12 cellular contexts compared by ENCODE assay signal in genomic region chr12:28583771-28584261, GRCh38.
DNase-seq lines count a peak whose midpoint lies in the region; ATAC-seq and TF ChIP-seq lines count a peak whose summit lies in the region.
"Had no signal": no experiment of that assay in that cellular context is flagged by ENCODE, and none has a peak within 500 bp of the region (broad histone marks: within the 10 kb centered on the region; RNA-seq: fewer than 3 reads in every experiment).

No MANE protein-coding gene starts in this region.

- TF ChIP-seq CTCF in DND-41 (IDR thresholded peaks at IDR 0.05; ENCODE audit: borderline replicate concordance, extremely low read depth, low read length, poor library complexity, severe bottlenecking) (peak; percentile 33), Loucy (conservative IDR thresholded peaks at IDR 0.05; ENCODE audit: low read length) (peak; percentile 62)

- H3K9me2 ChIP-seq in Loucy (replicated peaks; ENCODE audit: low read depth, low read length), result no peaks in the 10 kb centered on the region

- no peaks in the 10 kb centered on the region for H3F3A ChIP-seq in Loucy (ENCODE audit: low read depth)

- ATAC-seq in DND-41 (ENCODE audit: insufficient read depth, low read depth) (peak; percentile 90), GM18498 (IDR thresholded peaks at IDR 0.05; ENCODE audit: unreplicated experiment) (no peak), GM19467 (IDR thresholded peaks at IDR 0.05; ENCODE audit: unreplicated experiment) (no peak)
- ATAC-seq: esophagus mucosa, GM12878 had no signal

- no peak overlapping the region for H3K27ac Mint-ChIP-seq in activated CD4-positive, alpha-beta T cell treated with anti-CD3 and anti-CD28 coated beads, Interleukin-2, amount 10 ng/mL, durations not matched to agents 7 days and 5 days

- no peaks in the 10 kb centered on the region for H3K36me3 Mint-ChIP-seq in activated CD4-positive, alpha-beta T cell treated with anti-CD3 and anti-CD28 coated beads, Interleukin-2, amount 10 ng/mL, durations not matched to agents 7 days and 5 days (ENCODE audit: low read depth)

- no peak overlapping the region for H3K27ac ChIP-seq in DND-41 (ENCODE audit: low read length)
- H3K27ac ChIP-seq: transverse colon had no signal

- H3K4me3 ChIP-seq in DND-41 (ENCODE audit: low read depth in 1 of 2, low read length in 2 of 2) (no peak overlapping the region), Loucy (ENCODE audit: low read length, poor library complexity, severe bottlenecking) (peak overlapping the region; percentile 68)
- H3K4me3 ChIP-seq: GM12878, transverse colon had no signal

- H3K4me1 ChIP-seq in DND-41 (ENCODE audit: insufficient read depth, low read length), result peaks cover 14% of the 10 kb centered on the region
- H3K4me1 ChIP-seq in Loucy (ENCODE audit: insufficient read depth, low read length, poor library complexity, severe bottlenecking), result peaks cover 35% of the 10 kb centered on the region
- H3K4me1 ChIP-seq: transverse colon had no signal

- H2AFZ ChIP-seq in DND-41 (ENCODE audit: low read depth, low read length) (no peak overlapping the region), Loucy (ENCODE audit: low read length) (peak overlapping the region; percentile 60; the same call in 1 of the 2 replicates)

- no peak overlapping the region for H3K4me3 Mint-ChIP-seq in activated CD4-positive, alpha-beta T cell treated with anti-CD3 and anti-CD28 coated beads, Interleukin-2, amount 10 ng/mL, durations not matched to agents 7 days and 5 days

- peaks cover 5% of the 10 kb centered on the region for H3K9me3 Mint-ChIP-seq in activated CD4-positive, alpha-beta T cell treated with anti-CD3 and anti-CD28 coated beads, Interleukin-2, amount 10 ng/mL, durations not matched to agents 7 days and 5 days

- no peaks in the 10 kb centered on the region for H4K20me1 ChIP-seq in DND-41 (ENCODE audit: insufficient read depth, low read length)
- no peaks in the 10 kb centered on the region for H4K20me1 ChIP-seq in Loucy (ENCODE audit: insufficient read depth, low read length, poor library complexity, severe bottlenecking)

- H3K79me2 ChIP-seq in DND-41 (ENCODE audit: insufficient read depth, low read length) (no peaks in the 10 kb centered on the region), Loucy (ENCODE audit: insufficient read depth, low read length) (no peaks in the 10 kb centered on the region)

- H3K27me3 ChIP-seq in DND-41 (ENCODE audit: insufficient read depth, low read length, poor library complexity), result no peaks in the 10 kb centered on the region
- H3K27me3 ChIP-seq in Loucy (ENCODE audit: insufficient read depth, low read length, poor library complexity, severe bottlenecking), result no peaks in the 10 kb centered on the region
- H3K27me3 ChIP-seq: transverse colon had no signal

- H3K9me3 ChIP-seq in DND-41 (ENCODE audit: insufficient read depth, low read length, severe bottlenecking) (no peaks in the 10 kb centered on the region), Loucy (ENCODE audit: insufficient read depth, low read depth, low read length) (no peaks in the 10 kb centered on the region)
- H3K9me3 ChIP-seq: transverse colon had no signal

- no peak overlapping the region for H3K4me2 ChIP-seq in DND-41 (ENCODE audit: insufficient read depth, low read length)
- H3K4me2 ChIP-seq in Loucy (ENCODE audit: low read depth, low read length, poor library complexity, severe bottlenecking), result peak overlapping the region; percentile 84

- DNase-seq in DND-41 (peak; percentile 59), T1000 (lab: John Stamatoyannopoulos, UW) (peak; percentile 84), iris pigment epithelial cell (ENCODE audit: low read depth) (peak; percentile 74)
- DNase-seq in NK-92 treated with Interleukin-12 subunit alpha and Interleukin-12 subunit beta, amount 100 ng/mL, for 24 hours (lab: John Stamatoyannopoulos, UW), result no peak
- no peak for DNase-seq in activated CD4-positive, alpha-beta T cell treated with anti-CD3 and anti-CD28 coated beads, Interleukin-2, amount 10 ng/mL, durations not matched to agents 7 days and 5 days
- DNase-seq: stimulated activated CD4-positive, alpha-beta T cell treated with anti-CD3 and anti-CD28 coated beads, Interleukin-2, amount 100 ng/mL, for 48 hours; transverse colon had no signal

- CTCF ChIA-PET in activated CD4-positive, alpha-beta T cell treated with anti-CD3 and anti-CD28 coated beads, Interleukin-2, amount 10 ng/mL, durations not matched to agents 7 days and 5 days (lab: Charles Lee), result no interaction called here

- H3K27me3 Mint-ChIP-seq in activated CD4-positive, alpha-beta T cell treated with anti-CD3 and anti-CD28 coated beads, Interleukin-2, amount 10 ng/mL, durations not matched to agents 7 days and 5 days, result no peaks in the 10 kb centered on the region

- POLR2A ChIA-PET in activated CD4-positive, alpha-beta T cell treated with anti-CD3 and anti-CD28 coated beads, Interleukin-2, amount 10 ng/mL, durations not matched to agents 7 days and 5 days (lab: Charles Lee), result no interaction called here

- no peak overlapping the region for H3K9ac ChIP-seq in DND-41 (ENCODE audit: low read depth, low read length)
- H3K9ac ChIP-seq in Loucy (ENCODE audit: low read depth, low read length, poor library complexity, severe bottlenecking), result peak overlapping the region; percentile 52

- H3K36me3 ChIP-seq in DND-41 (ENCODE audit: insufficient read depth, low read length) (no peaks in the 10 kb centered on the region), Loucy (ENCODE audit: insufficient read depth, low read length) (no peaks in the 10 kb centered on the region)
- H3K36me3 ChIP-seq: transverse colon had no signal

- H3K4me1 Mint-ChIP-seq in activated CD4-positive, alpha-beta T cell treated with anti-CD3 and anti-CD28 coated beads, Interleukin-2, amount 10 ng/mL, durations not matched to agents 7 days and 5 days, result no peaks in the 10 kb centered on the region

Comparison
In these comparisons a context has a peak if more than half of its experiments do, and no peak if none do; other contexts are left out.
1. DNase-seq: peak in DND-41 (single experiment), T1000 (single experiment) and iris pigment epithelial cell (single experiment); none in NK-92 treated with Interleukin-12 subunit alpha and Interleukin-12 subunit beta, amount 100 ng/mL, for 24 hours (single experiment) and activated CD4-positive, alpha-beta T cell treated with anti-CD3 and anti-CD28 coated beads, Interleukin-2, amount 10 ng/mL, durations not matched to agents 7 days and 5 days (single experiment).